25 cellular contexts compared by ENCODE assay signal in genomic region chr2:188922191-188922590, GRCh38. TPM values are rescaled to one million over a fixed set of nuclear protein-coding genes. Genes with fewer than 3 reads are reported as not detected.
"Had no signal": no experiment of that assay in that cellular context is flagged by ENCODE, and none has a peak within 500 bp of the region (broad histone marks: within the 10 kb centered on the region; RNA-seq: fewer than 3 reads in every experiment).

No MANE protein-coding gene starts in this region.

- H3K4me1 ChIP-seq: heart right ventricle, lower lobe of right lung, pancreas, right lobe of liver, tibial nerve, upper lobe of left lung had no signal

- DNase-seq: dermis blood vessel endothelial cell; effector memory CD4-positive, alpha-beta T cell; foreskin melanocyte; glutamatergic neuron; heart right ventricle; hippocampal formation; islet precursor cell; kidney glomerular epithelial cell; left ventricle myocardium superior; lower lobe of right lung; natural killer cell; occipital lobe; pancreas; right lobe of liver; small intestine; stimulated activated CD4-positive, alpha-beta T cell treated with anti-CD3 and anti-CD28 coated beads, Interleukin-15, amount 100 ng/mL, for 24 hours; stimulated activated CD4-positive, alpha-beta T cell treated with anti-CD3 and anti-CD28 coated beads, Interleukin-2, amount 100 ng/mL, for 48 hours; stimulated activated naive B cell treated with anti-CD40 and anti-IgM and Interleukin-4, amounts not matched to agents 10 μg/mL and 1 μg/mL and 100 μg/mL, for 72 hours; upper lobe of left lung had no signal

- ATAC-seq: heart right ventricle; left ventricle myocardium superior; lower lobe of right lung; natural killer cell; pancreas; right lobe of liver; stimulated activated naive B cell treated with anti-CD40 and anti-IgM and Interleukin-4, amounts not matched to agents 10 μg/mL and 1 μg/mL and 100 μg/mL, for 72 hours had no signal

- H3K4me3 Mint-ChIP-seq: memory B cell; natural killer cell; stimulated activated naive B cell treated with anti-CD40 and anti-IgM and Interleukin-4, amounts not matched to agents 10 μg/mL and 1 μg/mL and 100 μg/mL, for 72 hours; stimulated activated naive CD8-positive, alpha-beta T cell treated with anti-CD3 and anti-CD28 coated beads, Interleukin-15, Interleukin-2, amounts not matched to agents 100 ng/mL and 50 ng/mL, for 24 hours had no signal

- H3K4me3 ChIP-seq: coronary artery, heart right ventricle, lower lobe of right lung, pancreas, right lobe of liver, thoracic aorta, tibial nerve, upper lobe of left lung had no signal

- H3K36me3 Mint-ChIP-seq: memory B cell; natural killer cell; stimulated activated naive B cell treated with anti-CD40 and anti-IgM and Interleukin-4, amounts not matched to agents 10 μg/mL and 1 μg/mL and 100 μg/mL, for 72 hours had no signal

- H3K9me3 ChIP-seq: lower lobe of right lung, pancreas, right lobe of liver, thoracic aorta, upper lobe of left lung had no signal

- H3K9me3 Mint-ChIP-seq: stimulated activated naive CD8-positive, alpha-beta T cell treated with anti-CD3 and anti-CD28 coated beads, Interleukin-15, Interleukin-2, amounts not matched to agents 100 ng/mL and 50 ng/mL, for 24 hours had no signal

- H3K4me1 Mint-ChIP-seq: memory B cell; natural killer cell; stimulated activated naive B cell treated with anti-CD40 and anti-IgM and Interleukin-4, amounts not matched to agents 10 μg/mL and 1 μg/mL and 100 μg/mL, for 72 hours had no signal

- H3K36me3 ChIP-seq: heart right ventricle, lower lobe of right lung, pancreas, right lobe of liver, thoracic aorta, tibial nerve, upper lobe of left lung had no signal

- H3K27ac ChIP-seq: coronary artery, heart right ventricle, lower lobe of right lung, pancreas, right lobe of liver, thoracic aorta, tibial nerve, upper lobe of left lung had no signal

- H3K27ac Mint-ChIP-seq: memory B cell; natural killer cell; stimulated activated naive B cell treated with anti-CD40 and anti-IgM and Interleukin-4, amounts not matched to agents 10 μg/mL and 1 μg/mL and 100 μg/mL, for 72 hours; stimulated activated naive CD8-positive, alpha-beta T cell treated with anti-CD3 and anti-CD28 coated beads, Interleukin-15, Interleukin-2, amounts not matched to agents 100 ng/mL and 50 ng/mL, for 24 hours had no signal

- H3K27me3 ChIP-seq: heart right ventricle, pancreas, right lobe of liver, tibial nerve, upper lobe of left lung had no signal

- H3K27me3 Mint-ChIP-seq: memory B cell; stimulated activated naive B cell treated with anti-CD40 and anti-IgM and Interleukin-4, amounts not matched to agents 10 μg/mL and 1 μg/mL and 100 μg/mL, for 72 hours had no signal

- FAIRE-seq: urothelium cell line had no signal

RNA-seq across cellular contexts. Expression of gene COL3A1, which starts 52.0 kb away (rescaled TPM):
- total RNA-seq: natural killer cell had no signal
